ENCODE assay signal across 1 cellular context in the genomic region with DNA sequence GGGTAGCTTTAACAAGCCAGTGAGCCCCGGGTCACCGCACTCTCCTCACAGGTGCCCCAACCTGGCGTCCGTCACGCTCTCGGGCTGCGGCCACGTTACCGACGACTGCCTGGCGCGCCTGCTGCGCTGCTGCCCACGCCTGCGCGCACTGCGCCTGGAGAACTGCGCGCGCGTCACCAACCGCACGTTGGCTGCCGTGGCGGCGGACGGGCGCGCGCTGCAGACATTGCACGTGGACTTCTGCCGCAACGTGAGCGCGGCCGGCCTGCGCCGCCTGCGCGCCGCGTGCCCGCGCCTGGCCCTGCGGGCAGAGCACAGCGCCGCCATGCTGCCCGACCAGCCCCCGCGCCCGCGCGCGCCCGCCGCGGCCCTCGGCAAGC.
TF ChIP-seq lines count a peak whose summit lies in the region.

No MANE protein-coding gene starts in this region.

TF ChIP-seq in HepG2, 621 proteins besides CTCF, POLR2A, EP300 and RAD21 (continued from another document and continues in another):
- TF ChIP-seq, protein P1, sequence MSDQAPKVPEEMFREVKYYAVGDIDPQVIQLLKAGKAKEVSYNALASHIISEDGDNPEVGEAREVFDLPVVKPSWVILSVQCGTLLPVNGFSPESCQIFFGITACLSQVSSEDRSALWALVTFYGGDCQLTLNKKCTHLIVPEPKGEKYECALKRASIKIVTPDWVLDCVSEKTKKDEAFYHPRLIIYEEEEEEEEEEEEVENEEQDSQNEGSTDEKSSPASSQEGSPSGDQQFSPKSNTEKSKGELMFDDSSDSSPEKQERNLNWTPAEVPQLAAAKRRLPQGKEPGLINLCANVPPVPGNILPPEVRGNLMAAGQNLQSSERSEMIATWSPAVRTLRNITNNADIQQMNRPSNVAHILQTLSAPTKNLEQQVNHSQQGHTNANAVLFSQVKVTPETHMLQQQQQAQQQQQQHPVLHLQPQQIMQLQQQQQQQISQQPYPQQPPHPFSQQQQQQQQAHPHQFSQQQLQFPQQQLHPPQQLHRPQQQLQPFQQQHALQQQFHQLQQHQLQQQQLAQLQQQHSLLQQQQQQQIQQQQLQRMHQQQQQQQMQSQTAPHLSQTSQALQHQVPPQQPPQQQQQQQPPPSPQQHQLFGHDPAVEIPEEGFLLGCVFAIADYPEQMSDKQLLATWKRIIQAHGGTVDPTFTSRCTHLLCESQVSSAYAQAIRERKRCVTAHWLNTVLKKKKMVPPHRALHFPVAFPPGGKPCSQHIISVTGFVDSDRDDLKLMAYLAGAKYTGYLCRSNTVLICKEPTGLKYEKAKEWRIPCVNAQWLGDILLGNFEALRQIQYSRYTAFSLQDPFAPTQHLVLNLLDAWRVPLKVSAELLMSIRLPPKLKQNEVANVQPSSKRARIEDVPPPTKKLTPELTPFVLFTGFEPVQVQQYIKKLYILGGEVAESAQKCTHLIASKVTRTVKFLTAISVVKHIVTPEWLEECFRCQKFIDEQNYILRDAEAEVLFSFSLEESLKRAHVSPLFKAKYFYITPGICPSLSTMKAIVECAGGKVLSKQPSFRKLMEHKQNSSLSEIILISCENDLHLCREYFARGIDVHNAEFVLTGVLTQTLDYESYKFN (CRISPR knock-in tag; conservative IDR thresholded peaks at IDR 0.05): 0 out of 2 replicates have a peak, but pooled peaks have one; percentile 1
- TF ChIP-seq, protein P2, sequence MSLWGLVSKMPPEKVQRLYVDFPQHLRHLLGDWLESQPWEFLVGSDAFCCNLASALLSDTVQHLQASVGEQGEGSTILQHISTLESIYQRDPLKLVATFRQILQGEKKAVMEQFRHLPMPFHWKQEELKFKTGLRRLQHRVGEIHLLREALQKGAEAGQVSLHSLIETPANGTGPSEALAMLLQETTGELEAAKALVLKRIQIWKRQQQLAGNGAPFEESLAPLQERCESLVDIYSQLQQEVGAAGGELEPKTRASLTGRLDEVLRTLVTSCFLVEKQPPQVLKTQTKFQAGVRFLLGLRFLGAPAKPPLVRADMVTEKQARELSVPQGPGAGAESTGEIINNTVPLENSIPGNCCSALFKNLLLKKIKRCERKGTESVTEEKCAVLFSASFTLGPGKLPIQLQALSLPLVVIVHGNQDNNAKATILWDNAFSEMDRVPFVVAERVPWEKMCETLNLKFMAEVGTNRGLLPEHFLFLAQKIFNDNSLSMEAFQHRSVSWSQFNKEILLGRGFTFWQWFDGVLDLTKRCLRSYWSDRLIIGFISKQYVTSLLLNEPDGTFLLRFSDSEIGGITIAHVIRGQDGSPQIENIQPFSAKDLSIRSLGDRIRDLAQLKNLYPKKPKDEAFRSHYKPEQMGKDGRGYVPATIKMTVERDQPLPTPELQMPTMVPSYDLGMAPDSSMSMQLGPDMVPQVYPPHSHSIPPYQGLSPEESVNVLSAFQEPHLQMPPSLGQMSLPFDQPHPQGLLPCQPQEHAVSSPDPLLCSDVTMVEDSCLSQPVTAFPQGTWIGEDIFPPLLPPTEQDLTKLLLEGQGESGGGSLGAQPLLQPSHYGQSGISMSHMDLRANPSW (CRISPR knock-in tag; IDR thresholded peaks at IDR 0.05; ENCODE audit: borderline replicate concordance): no peak
- TF ChIP-seq, protein P3, sequence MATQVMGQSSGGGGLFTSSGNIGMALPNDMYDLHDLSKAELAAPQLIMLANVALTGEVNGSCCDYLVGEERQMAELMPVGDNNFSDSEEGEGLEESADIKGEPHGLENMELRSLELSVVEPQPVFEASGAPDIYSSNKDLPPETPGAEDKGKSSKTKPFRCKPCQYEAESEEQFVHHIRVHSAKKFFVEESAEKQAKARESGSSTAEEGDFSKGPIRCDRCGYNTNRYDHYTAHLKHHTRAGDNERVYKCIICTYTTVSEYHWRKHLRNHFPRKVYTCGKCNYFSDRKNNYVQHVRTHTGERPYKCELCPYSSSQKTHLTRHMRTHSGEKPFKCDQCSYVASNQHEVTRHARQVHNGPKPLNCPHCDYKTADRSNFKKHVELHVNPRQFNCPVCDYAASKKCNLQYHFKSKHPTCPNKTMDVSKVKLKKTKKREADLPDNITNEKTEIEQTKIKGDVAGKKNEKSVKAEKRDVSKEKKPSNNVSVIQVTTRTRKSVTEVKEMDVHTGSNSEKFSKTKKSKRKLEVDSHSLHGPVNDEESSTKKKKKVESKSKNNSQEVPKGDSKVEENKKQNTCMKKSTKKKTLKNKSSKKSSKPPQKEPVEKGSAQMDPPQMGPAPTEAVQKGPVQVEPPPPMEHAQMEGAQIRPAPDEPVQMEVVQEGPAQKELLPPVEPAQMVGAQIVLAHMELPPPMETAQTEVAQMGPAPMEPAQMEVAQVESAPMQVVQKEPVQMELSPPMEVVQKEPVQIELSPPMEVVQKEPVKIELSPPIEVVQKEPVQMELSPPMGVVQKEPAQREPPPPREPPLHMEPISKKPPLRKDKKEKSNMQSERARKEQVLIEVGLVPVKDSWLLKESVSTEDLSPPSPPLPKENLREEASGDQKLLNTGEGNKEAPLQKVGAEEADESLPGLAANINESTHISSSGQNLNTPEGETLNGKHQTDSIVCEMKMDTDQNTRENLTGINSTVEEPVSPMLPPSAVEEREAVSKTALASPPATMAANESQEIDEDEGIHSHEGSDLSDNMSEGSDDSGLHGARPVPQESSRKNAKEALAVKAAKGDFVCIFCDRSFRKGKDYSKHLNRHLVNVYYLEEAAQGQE (IDR thresholded peaks at IDR 0.05; ENCODE audit: borderline replicate concordance in 1 of 2, low read depth in 1 of 2, low read length in 2 of 2): no peak
- TF ChIP-seq, protein P4, sequence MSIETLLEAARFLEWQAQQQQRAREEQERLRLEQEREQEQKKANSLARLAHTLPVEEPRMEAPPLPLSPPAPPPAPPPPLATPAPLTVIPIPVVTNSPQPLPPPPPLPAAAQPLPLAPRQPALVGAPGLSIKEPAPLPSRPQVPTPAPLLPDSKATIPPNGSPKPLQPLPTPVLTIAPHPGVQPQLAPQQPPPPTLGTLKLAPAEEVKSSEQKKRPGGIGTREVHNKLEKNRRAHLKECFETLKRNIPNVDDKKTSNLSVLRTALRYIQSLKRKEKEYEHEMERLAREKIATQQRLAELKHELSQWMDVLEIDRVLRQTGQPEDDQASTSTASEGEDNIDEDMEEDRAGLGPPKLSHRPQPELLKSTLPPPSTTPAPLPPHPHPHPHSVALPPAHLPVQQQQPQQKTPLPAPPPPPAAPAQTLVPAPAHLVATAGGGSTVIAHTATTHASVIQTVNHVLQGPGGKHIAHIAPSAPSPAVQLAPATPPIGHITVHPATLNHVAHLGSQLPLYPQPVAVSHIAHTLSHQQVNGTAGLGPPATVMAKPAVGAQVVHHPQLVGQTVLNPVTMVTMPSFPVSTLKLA (IDR thresholded peaks at IDR 0.05): peak; percentile 40; the same call in 1 of the 2 replicates
- TF ChIP-seq ZNF543 (CRISPR knock-in tag; IDR thresholded peaks at IDR 0.05) (no peak), IRX3 (CRISPR knock-in tag; IDR thresholded peaks at IDR 0.05; ENCODE audit: borderline replicate concordance, low read depth) (peak; percentile 82; the same call in 1 of the 2 replicates), ZNF841 (CRISPR knock-in tag; IDR thresholded peaks at IDR 0.05; ENCODE audit: borderline replicate concordance) (peak; percentile 85; the same call in 1 of the 2 replicates), MEIS2 (CRISPR knock-in tag; IDR thresholded peaks at IDR 0.05) (peak; percentile 70; the same call in 1 of the 2 replicates), RXRA (CRISPR knock-in tag; IDR thresholded peaks at IDR 0.05) (peak; percentile 29; the same call in 1 of the 2 replicates), CBX2 (IDR thresholded peaks at IDR 0.05; ENCODE audit: low read depth, low read length) (no peak), CBX2 (CRISPR knock-in tag; IDR thresholded peaks at IDR 0.05; ENCODE audit: low read depth) (no peak), GZF1 (CRISPR knock-in tag; IDR thresholded peaks at IDR 0.05) (no peak), ARNTL (CRISPR knock-in tag; IDR thresholded peaks at IDR 0.05) (peak; percentile 78), ZNF225 (CRISPR knock-in tag; IDR thresholded peaks at IDR 0.05) (0 out of 2 replicates have a peak, but pooled peaks have one; percentile 16), ELF1 (CRISPR knock-in tag; IDR thresholded peaks at IDR 0.05) (no peak), KAT8 (CRISPR knock-in tag; IDR thresholded peaks at IDR 0.05) (0 out of 2 replicates have a peak, but pooled peaks have one; percentile 20), XBP1 (CRISPR knock-in tag; IDR thresholded peaks at IDR 0.05) (0 out of 2 replicates have a peak, but pooled peaks have one; percentile 11), ZNF264 (CRISPR knock-in tag; IDR thresholded peaks at IDR 0.05) (no peak), KMT2A (CRISPR knock-in tag; IDR thresholded peaks at IDR 0.05) (peak; percentile 58; the same call in 1 of the 2 replicates), PITX1 (CRISPR knock-in tag; IDR thresholded peaks at IDR 0.05) (no peak), NFE2L2 (IDR thresholded peaks at IDR 0.05; ENCODE audit: low read length) (no peak), ZBTB21 (CRISPR knock-in tag; IDR thresholded peaks at IDR 0.05) (no peak), ZSCAN25 (CRISPR knock-in tag; IDR thresholded peaks at IDR 0.05) (0 out of 2 replicates have a peak, but pooled peaks have one; percentile 50), ZNF75D (CRISPR knock-in tag; IDR thresholded peaks at IDR 0.05; ENCODE audit: borderline replicate concordance) (no peak), CHD4 (IDR thresholded peaks at IDR 0.05; ENCODE audit: borderline replicate concordance, low read length) (no peak), ZSCAN22 (CRISPR knock-in tag; IDR thresholded peaks at IDR 0.05) (no peak)
- TF ChIP-seq, protein P5, sequence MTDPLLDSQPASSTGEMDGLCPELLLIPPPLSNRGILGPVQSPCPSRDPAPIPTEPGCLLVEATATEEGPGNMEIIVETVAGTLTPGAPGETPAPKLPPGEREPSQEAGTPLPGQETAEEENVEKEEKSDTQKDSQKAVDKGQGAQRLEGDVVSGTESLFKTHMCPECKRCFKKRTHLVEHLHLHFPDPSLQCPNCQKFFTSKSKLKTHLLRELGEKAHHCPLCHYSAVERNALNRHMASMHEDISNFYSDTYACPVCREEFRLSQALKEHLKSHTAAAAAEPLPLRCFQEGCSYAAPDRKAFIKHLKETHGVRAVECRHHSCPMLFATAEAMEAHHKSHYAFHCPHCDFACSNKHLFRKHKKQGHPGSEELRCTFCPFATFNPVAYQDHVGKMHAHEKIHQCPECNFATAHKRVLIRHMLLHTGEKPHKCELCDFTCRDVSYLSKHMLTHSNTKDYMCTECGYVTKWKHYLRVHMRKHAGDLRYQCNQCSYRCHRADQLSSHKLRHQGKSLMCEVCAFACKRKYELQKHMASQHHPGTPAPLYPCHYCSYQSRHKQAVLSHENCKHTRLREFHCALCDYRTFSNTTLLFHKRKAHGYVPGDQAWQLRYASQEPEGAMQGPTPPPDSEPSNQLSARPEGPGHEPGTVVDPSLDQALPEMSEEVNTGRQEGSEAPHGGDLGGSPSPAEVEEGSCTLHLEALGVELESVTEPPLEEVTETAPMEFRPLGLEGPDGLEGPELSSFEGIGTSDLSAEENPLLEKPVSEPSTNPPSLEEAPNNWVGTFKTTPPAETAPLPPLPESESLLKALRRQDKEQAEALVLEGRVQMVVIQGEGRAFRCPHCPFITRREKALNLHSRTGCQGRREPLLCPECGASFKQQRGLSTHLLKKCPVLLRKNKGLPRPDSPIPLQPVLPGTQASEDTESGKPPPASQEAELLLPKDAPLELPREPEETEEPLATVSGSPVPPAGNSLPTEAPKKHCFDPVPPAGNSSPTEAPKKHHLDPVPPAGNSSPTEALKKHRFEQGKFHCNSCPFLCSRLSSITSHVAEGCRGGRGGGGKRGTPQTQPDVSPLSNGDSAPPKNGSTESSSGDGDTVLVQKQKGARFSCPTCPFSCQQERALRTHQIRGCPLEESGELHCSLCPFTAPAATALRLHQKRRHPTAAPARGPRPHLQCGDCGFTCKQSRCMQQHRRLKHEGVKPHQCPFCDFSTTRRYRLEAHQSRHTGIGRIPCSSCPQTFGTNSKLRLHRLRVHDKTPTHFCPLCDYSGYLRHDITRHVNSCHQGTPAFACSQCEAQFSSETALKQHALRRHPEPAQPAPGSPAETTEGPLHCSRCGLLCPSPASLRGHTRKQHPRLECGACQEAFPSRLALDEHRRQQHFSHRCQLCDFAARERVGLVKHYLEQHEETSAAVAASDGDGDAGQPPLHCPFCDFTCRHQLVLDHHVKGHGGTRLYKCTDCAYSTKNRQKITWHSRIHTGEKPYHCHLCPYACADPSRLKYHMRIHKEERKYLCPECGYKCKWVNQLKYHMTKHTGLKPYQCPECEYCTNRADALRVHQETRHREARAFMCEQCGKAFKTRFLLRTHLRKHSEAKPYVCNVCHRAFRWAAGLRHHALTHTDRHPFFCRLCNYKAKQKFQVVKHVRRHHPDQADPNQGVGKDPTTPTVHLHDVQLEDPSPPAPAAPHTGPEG (CRISPR knock-in tag; IDR thresholded peaks at IDR 0.05): no peak
- TF ChIP-seq, protein P6, sequence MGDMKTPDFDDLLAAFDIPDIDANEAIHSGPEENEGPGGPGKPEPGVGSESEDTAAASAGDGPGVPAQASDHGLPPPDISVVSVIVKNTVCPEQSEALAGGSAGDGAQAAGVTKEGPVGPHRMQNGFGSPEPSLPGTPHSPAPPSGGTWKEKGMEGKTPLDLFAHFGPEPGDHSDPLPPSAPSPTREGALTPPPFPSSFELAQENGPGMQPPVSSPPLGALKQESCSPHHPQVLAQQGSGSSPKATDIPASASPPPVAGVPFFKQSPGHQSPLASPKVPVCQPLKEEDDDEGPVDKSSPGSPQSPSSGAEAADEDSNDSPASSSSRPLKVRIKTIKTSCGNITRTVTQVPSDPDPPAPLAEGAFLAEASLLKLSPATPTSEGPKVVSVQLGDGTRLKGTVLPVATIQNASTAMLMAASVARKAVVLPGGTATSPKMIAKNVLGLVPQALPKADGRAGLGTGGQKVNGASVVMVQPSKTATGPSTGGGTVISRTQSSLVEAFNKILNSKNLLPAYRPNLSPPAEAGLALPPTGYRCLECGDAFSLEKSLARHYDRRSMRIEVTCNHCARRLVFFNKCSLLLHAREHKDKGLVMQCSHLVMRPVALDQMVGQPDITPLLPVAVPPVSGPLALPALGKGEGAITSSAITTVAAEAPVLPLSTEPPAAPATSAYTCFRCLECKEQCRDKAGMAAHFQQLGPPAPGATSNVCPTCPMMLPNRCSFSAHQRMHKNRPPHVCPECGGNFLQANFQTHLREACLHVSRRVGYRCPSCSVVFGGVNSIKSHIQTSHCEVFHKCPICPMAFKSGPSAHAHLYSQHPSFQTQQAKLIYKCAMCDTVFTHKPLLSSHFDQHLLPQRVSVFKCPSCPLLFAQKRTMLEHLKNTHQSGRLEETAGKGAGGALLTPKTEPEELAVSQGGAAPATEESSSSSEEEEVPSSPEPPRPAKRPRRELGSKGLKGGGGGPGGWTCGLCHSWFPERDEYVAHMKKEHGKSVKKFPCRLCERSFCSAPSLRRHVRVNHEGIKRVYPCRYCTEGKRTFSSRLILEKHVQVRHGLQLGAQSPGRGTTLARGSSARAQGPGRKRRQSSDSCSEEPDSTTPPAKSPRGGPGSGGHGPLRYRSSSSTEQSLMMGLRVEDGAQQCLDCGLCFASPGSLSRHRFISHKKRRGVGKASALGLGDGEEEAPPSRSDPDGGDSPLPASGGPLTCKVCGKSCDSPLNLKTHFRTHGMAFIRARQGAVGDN (CRISPR knock-in tag; IDR thresholded peaks at IDR 0.05): peak; percentile 92
- TF ChIP-seq, protein P7, sequence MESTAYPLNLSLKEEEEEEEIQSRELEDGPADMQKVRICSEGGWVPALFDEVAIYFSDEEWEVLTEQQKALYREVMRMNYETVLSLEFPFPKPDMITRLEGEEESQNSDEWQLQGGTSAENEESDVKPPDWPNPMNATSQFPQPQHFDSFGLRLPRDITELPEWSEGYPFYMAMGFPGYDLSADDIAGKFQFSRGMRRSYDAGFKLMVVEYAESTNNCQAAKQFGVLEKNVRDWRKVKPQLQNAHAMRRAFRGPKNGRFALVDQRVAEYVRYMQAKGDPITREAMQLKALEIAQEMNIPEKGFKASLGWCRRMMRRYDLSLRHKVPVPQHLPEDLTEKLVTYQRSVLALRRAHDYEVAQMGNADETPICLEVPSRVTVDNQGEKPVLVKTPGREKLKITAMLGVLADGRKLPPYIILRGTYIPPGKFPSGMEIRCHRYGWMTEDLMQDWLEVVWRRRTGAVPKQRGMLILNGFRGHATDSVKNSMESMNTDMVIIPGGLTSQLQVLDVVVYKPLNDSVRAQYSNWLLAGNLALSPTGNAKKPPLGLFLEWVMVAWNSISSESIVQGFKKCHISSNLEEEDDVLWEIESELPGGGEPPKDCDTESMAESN (CRISPR knock-in tag; conservative IDR thresholded peaks at IDR 0.05): 0 out of 2 replicates have a peak, but pooled peaks have one; percentile 54
